ENCODE assay signal across 26 cellular contexts in genomic region chr18:63515279-63515678, GRCh38. TPM values are rescaled to one million over a fixed set of nuclear protein-coding genes. Genes with fewer than 3 reads are reported as not detected.
DNase-seq lines count a peak whose midpoint lies in the region; ATAC-seq and TF ChIP-seq lines count a peak whose summit lies in the region.
"Had no signal": no experiment of that assay in that cellular context is flagged by ENCODE, and none has a peak within 500 bp of the region (broad histone marks: within the 10 kb centered on the region; RNA-seq: fewer than 3 reads in every experiment).

No MANE protein-coding gene starts in this region.

- no peaks in the 10 kb centered on the region for H3K4me1 ChIP-seq in right lobe of liver
- H3K4me1 ChIP-seq: thyroid gland had no signal

- DNase-seq in DMS 273 (lab: John Stamatoyannopoulos, UW; ENCODE audit: unreplicated experiment) (peak; percentile 14), DMS 273 treated with DMSO at 0.1 percent for 48 hours (lab: John Stamatoyannopoulos, UW) (no peak), NB4 (ENCODE audit: low read depth) (peak; percentile 6), epithelial cell of proximal tubule (ENCODE audit: low read depth) (no peak), progenitor cell of endocrine pancreas (ENCODE audit: low spot score, unreplicated experiment) (no peak), right lobe of liver (no peak)
- DNase-seq: activated CD4-positive, alpha-beta T cell treated with anti-CD3 and anti-CD28 coated beads, Interleukin-2, amount 50 U/mL, for 1 hour; activated naive CD4-positive, alpha-beta T cell treated with Interleukin-2 at 50 U/mL for 16 hours; activated T-cell treated with anti-CD3 and anti-CD28 coated beads for 4 hours; aorta; DMS79 treated with DMSO at 0.1 percent for 48 hours; immature natural killer cell; MV-4-11; natural killer cell; NCI-H2081 treated with DMSO at 0.1 percent for 48 hours; stimulated activated CD4-positive, alpha-beta T cell treated with anti-CD3 and anti-CD28 coated beads, Interleukin-12 subunit alpha, Interleukin-12 subunit beta, amount 100 ng/mL, for 4 hours; SW 1271; thyroid gland had no signal

- peaks cover 9% of the 10 kb centered on the region for H3K4me1 Mint-ChIP-seq in progenitor cell of endocrine pancreas (ENCODE audit: low read depth)
- H3K4me1 Mint-ChIP-seq: immature natural killer cell had no signal

- TF ChIP-seq CTCF in NB4 (IDR thresholded peaks at IDR 0.05; ENCODE audit: low read depth, low read length) (no peak), epithelial cell of proximal tubule (conservative IDR thresholded peaks at IDR 0.05; ENCODE audit: low read depth, low read length) (peak; percentile 21), progenitor cell of endocrine pancreas (IDR thresholded peaks at IDR 0.05; ENCODE audit: unreplicated experiment) (peak; percentile 55), right lobe of liver (IDR thresholded peaks at IDR 0.05) (no peak)

- no peaks in the 10 kb centered on the region for H3K36me3 ChIP-seq in right lobe of liver
- H3K36me3 ChIP-seq: thyroid gland had no signal

- no peaks in the 10 kb centered on the region for H3K9me3 Mint-ChIP-seq in progenitor cell of endocrine pancreas (ENCODE audit: low read depth)
- H3K9me3 Mint-ChIP-seq: CD14-positive monocyte, immature natural killer cell, natural killer cell had no signal

- no peak overlapping the region for H3K4me3 Mint-ChIP-seq in progenitor cell of endocrine pancreas (ENCODE audit: low read depth)
- H3K4me3 Mint-ChIP-seq: CD14-positive monocyte, immature natural killer cell, natural killer cell had no signal

- no peaks in the 10 kb centered on the region for H3K36me3 Mint-ChIP-seq in progenitor cell of endocrine pancreas (ENCODE audit: insufficient read depth)
- H3K36me3 Mint-ChIP-seq: CD14-positive monocyte, immature natural killer cell, natural killer cell had no signal

- no peaks in the 10 kb centered on the region for H3K27me3 ChIP-seq in right lobe of liver
- H3K27me3 ChIP-seq: thyroid gland had no signal

- no peak overlapping the region for H3K27ac Mint-ChIP-seq in progenitor cell of endocrine pancreas
- H3K27ac Mint-ChIP-seq: CD14-positive monocyte, immature natural killer cell, natural killer cell had no signal

- H3K4me3 ChIP-seq in NB4 (ENCODE audit: low read depth, low read length) (no peak overlapping the region), epithelial cell of proximal tubule (ENCODE audit: low read depth, low read length) (no peak overlapping the region), right lobe of liver (no peak overlapping the region)
- H3K4me3 ChIP-seq: lung, thyroid gland had no signal

- WGBS in right lobe of liver (ENCODE audit: insufficient coverage, low coverage, low lambda C conversion rate, missing lambda C conversion rate) = 56% methylated on average over 3 of the region's 3 CpGs

- H3K27me3 Mint-ChIP-seq in progenitor cell of endocrine pancreas = peaks cover 8% of the 10 kb centered on the region

- intact Hi-C loops in right lobe of liver (cut with DNase I) = loop anchor here (10.0 kb wide), 2 partner anchors 320 to 340 kb away; no protein-coding TSS in a partner anchor

- no peaks in the 10 kb centered on the region for H3K9me3 ChIP-seq in right lobe of liver
- H3K9me3 ChIP-seq: thyroid gland had no signal

- no peak for TF ChIP-seq POLR2A in NB4 (IDR thresholded peaks at IDR 0.05; ENCODE audit: extremely low read depth, insufficient read length)
- no peak for TF ChIP-seq POLR2A in right lobe of liver (IDR thresholded peaks at IDR 0.05)

- ATAC-seq in right lobe of liver (no peak), GM18868 (IDR thresholded peaks at IDR 0.05; ENCODE audit: unreplicated experiment) (no peak), HG03571 (IDR thresholded peaks at IDR 0.05; ENCODE audit: unreplicated experiment) (no peak)
- ATAC-seq: HepG2, natural killer cell had no signal

- no peak overlapping the region for H3K27ac ChIP-seq in right lobe of liver
- H3K27ac ChIP-seq: 22Rv1, epithelial cell of prostate, thyroid gland had no signal

RNA-seq across cellular contexts. Expression of gene SERPINB12, which starts 26.9 kb away (rescaled TPM):
- total RNA-seq in epithelial cell of proximal tubule (not detected in 2 replicates), progenitor cell of endocrine pancreas (not detected in 2 replicates), right lobe of liver (not detected)
- total RNA-seq: aorta, HepG2, lung, natural killer cell, RPMI7951, thyroid gland had no signal

RNA-seq across cellular contexts. Expression of gene SERPINB5, which starts 38.5 kb away (rescaled TPM):
- 0.17 TPM in 1 of 2 replicates, not detected in the other for total RNA-seq in epithelial cell of proximal tubule
- total RNA-seq in progenitor cell of endocrine pancreas = 0.22 TPM in 1 of 2 replicates, not detected in the other
- total RNA-seq in right lobe of liver = not detected
- total RNA-seq: aorta, HepG2, natural killer cell, RPMI7951, thyroid gland had no signal

Comparison
In these comparisons a context has a peak if more than half of its experiments do, and no peak if none do; other contexts are left out.
1. DNase-seq: peak in DMS 273 (single experiment) and NB4 (single experiment); none in DMS 273 treated with DMSO at 0.1 percent for 48 hours (single experiment), epithelial cell of proximal tubule (single experiment), progenitor cell of endocrine pancreas (single experiment) and right lobe of liver (0 of 3).
2. CTCF ChIP-seq: peak in epithelial cell of proximal tubule (single experiment) and progenitor cell of endocrine pancreas (single experiment); none in NB4 (single experiment) and right lobe of liver (0 of 4).